ENCODE assay signal across 8 cellular contexts in genomic region chr15:45166792-45167630, GRCh38. TPM values are rescaled to one million over a fixed set of nuclear protein-coding genes. Genes with fewer than 3 reads are reported as not detected.
A peak's percentile ranks its signal among the peaks of the same experiment; 100 is the strongest.
DNase-seq lines count a peak whose midpoint lies in the region; ATAC-seq and TF ChIP-seq lines count a peak whose summit lies in the region.

No MANE protein-coding gene starts in this region.

- peak overlapping the region; percentile 71 for H2AFZ ChIP-seq in neuron (ENCODE audit: low read depth, low read length)

- H3K4me1 ChIP-seq in RWPE2 (ENCODE audit: insufficient read depth, poor library complexity, severe bottlenecking) (peaks cover 14% of the 10 kb centered on the region), foreskin keratinocyte (peaks cover 5% of the 10 kb centered on the region), neuron (ENCODE audit: insufficient read depth, low read length) (peaks cover 3% of the 10 kb centered on the region)

- peak; percentile 94 for TF ChIP-seq CTCF in RWPE2 (IDR thresholded peaks at IDR 0.05; ENCODE audit: poor library complexity, severe bottlenecking)
- peak; percentile 73 for TF ChIP-seq CTCF in foreskin keratinocyte (conservative IDR thresholded peaks at IDR 0.05)

- peak overlapping the region; percentile 68 for H3K27ac ChIP-seq in RWPE2 (ENCODE audit: poor library complexity, severe bottlenecking)
- H3K27ac ChIP-seq in foreskin keratinocyte: peak overlapping the region; percentile 94

- ATAC-seq in GM21737 (IDR thresholded peaks at IDR 0.05; ENCODE audit: unreplicated experiment) (peak; percentile 92), RWPE2 (ENCODE audit: low read depth) (peak; percentile 70), foreskin keratinocyte (peak; percentile 64)

- peak overlapping the region; percentile 48 for H3K4me3 ChIP-seq in RWPE2 (ENCODE audit: severe bottlenecking)
- H3K4me3 ChIP-seq in neuron (ENCODE audit: low read length): peak overlapping the region; percentile 44

- DNase-seq in EL: peak; percentile 86
- DNase-seq in KG1 (lab: John Stamatoyannopoulos, UW): peak; percentile 79
- peak; percentile 90 for DNase-seq in RWPE2 (ENCODE audit: low spot score)
- peak; percentile 93 for DNase-seq in activated effector memory CD4-positive, alpha-beta T cell treated with anti-CD3 and anti-CD28 coated beads, Interleukin-2, amount 50 U/mL, for 16 hours
- peak; percentile 24 to 54 for DNase-seq in foreskin keratinocyte
- peak; percentile 70 for DNase-seq in stromal cell of bone marrow (ENCODE audit: low read depth)

- no peaks in the 10 kb centered on the region for H3K27me3 ChIP-seq in RWPE2 (ENCODE audit: insufficient read depth, poor library complexity, severe bottlenecking)
- H3K27me3 ChIP-seq in foreskin keratinocyte: no peaks in the 10 kb centered on the region
- H3K27me3 ChIP-seq in neuron (ENCODE audit: insufficient read depth, low read length): no peaks in the 10 kb centered on the region

- H3K36me3 ChIP-seq in RWPE2 (ENCODE audit: low read depth) (no peaks in the 10 kb centered on the region), neuron (ENCODE audit: insufficient read depth, low read length) (peaks cover 12% of the 10 kb centered on the region)

- H3K9me3 ChIP-seq in RWPE2 (ENCODE audit: severe bottlenecking): no peaks in the 10 kb centered on the region
- H3K9me3 ChIP-seq in neuron (ENCODE audit: low read length): no peaks in the 10 kb centered on the region

RNA-seq across cellular contexts. Expression of gene SHF, which starts 20.8 kb away (rescaled TPM):
- 0.35 and 0.44 TPM in 2 replicates for total RNA-seq in foreskin keratinocyte
- polyA plus RNA-seq in foreskin keratinocyte: 0.42 and 0.72 TPM in 2 replicates

RNA-seq across cellular contexts. Expression of gene DUOX1, which starts 37.2 kb away (rescaled TPM):
- 16.3 and 17.8 TPM in 2 replicates for total RNA-seq in foreskin keratinocyte
- polyA plus RNA-seq in foreskin keratinocyte: 9.5 and 10.1 TPM in 2 replicates

RNA-seq across cellular contexts. Expression of gene DUOXA1, which starts 37.3 kb away (rescaled TPM):
- 7.0 and 9.8 TPM in 2 replicates for total RNA-seq in foreskin keratinocyte
- 5.7 TPM in 2 replicates for polyA plus RNA-seq in foreskin keratinocyte

RNA-seq across cellular contexts. Expression of gene DUOXA2, which starts 52.9 kb away (rescaled TPM):
- total RNA-seq in foreskin keratinocyte: not detected in 2 replicates
- not detected in 2 replicates for polyA plus RNA-seq in foreskin keratinocyte

RNA-seq across cellular contexts. Expression of gene DUOX2, which starts 53.0 kb away (rescaled TPM):
- 0.39 and 0.41 TPM in 2 replicates for total RNA-seq in foreskin keratinocyte
- 0.10 and 0.13 TPM in 2 replicates for polyA plus RNA-seq in foreskin keratinocyte

Comparison
In these comparisons a context has a peak if more than half of its experiments do, and no peak if none do; other contexts are left out.
1. Peak in every context shown above with its lines: DNase-seq, ATAC-seq, H3K4me3 ChIP-seq and H3K27ac ChIP-seq.
2. DNase-seq: peak in every context shown above with its lines; median percentile 93 in activated effector memory CD4-positive, alpha-beta T cell treated with anti-CD3 and anti-CD28 coated beads, Interleukin-2, amount 50 U/mL, for 16 hours; 90 in RWPE2; 86 in EL; 79 in KG1; 70 in stromal cell of bone marrow; 39 in foreskin keratinocyte.